In the genomic region with DNA sequence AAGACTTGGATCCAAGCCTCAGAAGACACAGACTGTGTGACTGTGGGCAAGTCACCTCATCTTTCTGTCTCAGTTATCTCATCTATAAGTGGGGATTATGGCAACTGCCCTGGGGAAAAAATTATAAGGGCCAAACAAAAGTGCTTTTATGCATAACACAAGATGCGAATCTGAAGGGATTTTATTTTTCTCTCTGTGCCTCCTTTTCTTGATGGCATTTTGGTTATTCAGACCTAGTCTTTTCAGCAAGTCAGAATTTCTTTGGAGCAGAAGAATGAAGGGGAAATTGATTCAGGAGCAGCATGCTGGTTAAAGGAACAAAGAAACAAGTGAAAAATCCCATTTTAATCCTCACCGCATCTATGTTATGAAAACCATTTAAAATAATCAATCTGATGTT, we compare ENCODE assay signal across 21 cellular contexts.
"Had no signal": no experiment of that assay in that cellular context is flagged by ENCODE, and none has a peak within 500 bp of the region (broad histone marks: within the 10 kb centered on the region; RNA-seq: fewer than 3 reads in every experiment).

No MANE protein-coding gene starts in this region.

- H3K4me3 Mint-ChIP-seq: activated CD4-positive, alpha-beta T cell treated with anti-CD3 and anti-CD28 coated beads, Interleukin-2, amount 10 ng/mL, durations not matched to agents 7 days and 5 days; activated CD8-positive, alpha-beta T cell treated with anti-CD3 and anti-CD28 coated beads, Interleukin-2, amount 10 ng/mL, durations not matched to agents 7 days and 5 days; stimulated activated naive CD8-positive, alpha-beta T cell treated with anti-CD3 and anti-CD28 coated beads, Interleukin-15, Interleukin-2, amounts not matched to agents 100 ng/mL and 50 ng/mL, for 24 hours had no signal

- H3K27me3 ChIP-seq: ascending aorta, esophagus muscularis mucosa, right atrium auricular region had no signal

- H3K36me3 ChIP-seq: ascending aorta, esophagus muscularis mucosa, right atrium auricular region had no signal

- H3K27ac Mint-ChIP-seq: activated CD4-positive, alpha-beta T cell treated with anti-CD3 and anti-CD28 coated beads, Interleukin-2, amount 10 ng/mL, durations not matched to agents 7 days and 5 days; activated CD8-positive, alpha-beta T cell treated with anti-CD3 and anti-CD28 coated beads, Interleukin-2, amount 10 ng/mL, durations not matched to agents 7 days and 5 days; stimulated activated naive CD8-positive, alpha-beta T cell treated with anti-CD3 and anti-CD28 coated beads, Interleukin-15, Interleukin-2, amounts not matched to agents 100 ng/mL and 50 ng/mL, for 24 hours had no signal

- DNase-seq: activated CD4-positive, alpha-beta T cell treated with anti-CD3 and anti-CD28 coated beads, Interleukin-2, amount 10 ng/mL, durations not matched to agents 7 days and 5 days; activated CD8-positive, alpha-beta memory T cell treated with anti-CD3 and anti-CD28 coated beads, Interleukin-2, amount 50 U/mL, for 48 hours; activated CD8-positive, alpha-beta T cell treated with anti-CD3 and anti-CD28 coated beads, Interleukin-2, amount 10 ng/mL, durations not matched to agents 7 days and 5 days; activated effector memory CD4-positive, alpha-beta T cell treated with Interleukin-2 at 50 U/mL for 16 hours; activated naive CD4-positive, alpha-beta T cell treated with anti-CD3 and anti-CD28 coated beads, Interleukin-2, amount 50 U/mL, for 16 hours; activated T-cell treated with anti-CD3 and anti-CD28 coated beads, Interleukin-2, amount 50 U/mL, for 48 hours; effector CD8-positive, alpha-beta T cell; hypothalamus; islet precursor cell; stimulated activated CD4-positive, alpha-beta T cell treated with anti-CD3 and anti-CD28 coated beads, Interleukin-15, amount 100 ng/mL, for 24 hours; stimulated activated CD4-positive, alpha-beta T cell treated with anti-CD3 and anti-CD28 coated beads, Interleukin-2, amount 100 ng/mL, for 48 hours; T-helper 1 cell; T-helper 9 cell; trophoblast cell had no signal

- H3K4me3 ChIP-seq: ascending aorta, esophagus muscularis mucosa, lung, right atrium auricular region, skin epidermis had no signal

- H3K27me3 Mint-ChIP-seq: activated CD4-positive, alpha-beta T cell treated with anti-CD3 and anti-CD28 coated beads, Interleukin-2, amount 10 ng/mL, durations not matched to agents 7 days and 5 days; stimulated activated naive CD8-positive, alpha-beta T cell treated with anti-CD3 and anti-CD28 coated beads, Interleukin-15, Interleukin-2, amounts not matched to agents 100 ng/mL and 50 ng/mL, for 24 hours had no signal

- H3K9me3 ChIP-seq: ascending aorta, esophagus muscularis mucosa, right atrium auricular region had no signal

- ATAC-seq: activated CD4-positive, CD25-positive, alpha-beta regulatory T cell treated with anti-CD3 and anti-CD28 coated beads, Interleukin-2, amount 50 U/mL, for 24 hours; activated CD8-positive, alpha-beta T cell treated with anti-CD3 and anti-CD28 coated beads, Interleukin-2, amount 10 ng/mL, durations not matched to agents 7 days and 5 days had no signal

- H3K4me1 Mint-ChIP-seq: activated CD4-positive, alpha-beta T cell treated with anti-CD3 and anti-CD28 coated beads, Interleukin-2, amount 10 ng/mL, durations not matched to agents 7 days and 5 days had no signal

- H3K27ac ChIP-seq: ascending aorta had no signal

- H3K9me3 Mint-ChIP-seq: activated CD4-positive, alpha-beta T cell treated with anti-CD3 and anti-CD28 coated beads, Interleukin-2, amount 10 ng/mL, durations not matched to agents 7 days and 5 days; stimulated activated naive CD8-positive, alpha-beta T cell treated with anti-CD3 and anti-CD28 coated beads, Interleukin-15, Interleukin-2, amounts not matched to agents 100 ng/mL and 50 ng/mL, for 24 hours had no signal
